Comparison of ENCODE assay signal across 26 cellular contexts in genomic region chr1:111875640-111876039, GRCh38.
"Had no signal": no experiment of that assay in that cellular context is flagged by ENCODE, and none has a peak within 500 bp of the region (broad histone marks: within the 10 kb centered on the region; RNA-seq: fewer than 3 reads in every experiment).

No MANE protein-coding gene starts in this region.

- H3K27ac Mint-ChIP-seq: effector memory CD8-positive, alpha-beta T cell; memory B cell; natural killer cell; progenitor cell of endocrine pancreas; stimulated activated memory B cell treated with anti-CD40 and anti-IgM and Interleukin-4, amounts not matched to agents 10 μg/mL and 1 μg/mL and 100 μg/mL, for 72 hours had no signal

- H3K27ac ChIP-seq: hepatocyte, neutrophil, pancreas, spleen, thoracic aorta, tibial nerve, upper lobe of left lung had no signal

- ATAC-seq: effector memory CD8-positive, alpha-beta T cell; left colon; natural killer cell; stimulated activated memory B cell treated with anti-CD40 and anti-IgM and Interleukin-4, amounts not matched to agents 10 μg/mL and 1 μg/mL and 100 μg/mL, for 72 hours; stimulated activated naive CD8-positive, alpha-beta T cell treated with anti-CD3 and anti-CD28 coated beads, Interleukin-15, Interleukin-2, amounts not matched to agents 100 U/mL and 50 U/mL, for 24 hours had no signal

- H3K27me3 ChIP-seq: pancreas, sigmoid colon, upper lobe of left lung had no signal

- H3K36me3 Mint-ChIP-seq: memory B cell; natural killer cell; stimulated activated memory B cell treated with anti-CD40 and anti-IgM and Interleukin-4, amounts not matched to agents 10 μg/mL and 1 μg/mL and 100 μg/mL, for 72 hours had no signal

- H3K9me3 ChIP-seq: neutrophil, pancreas, sigmoid colon, spleen, thoracic aorta, tibial nerve, upper lobe of left lung had no signal

- DNase-seq: cerebellar nuclear complex; cortex of kidney; effector memory CD8-positive, alpha-beta T cell; erythroblast; head of caudate nucleus; left colon; natural killer cell; pancreas; sigmoid colon; spleen; stimulated activated CD4-positive, alpha-beta T cell treated with anti-CD3 and anti-CD28 coated beads, Interleukin-4, amount 100 ng/mL, for 4 hours; stimulated activated naive CD8-positive, alpha-beta T cell treated with anti-CD3 and anti-CD28 coated beads, Interleukin-15, Interleukin-2, amounts not matched to agents 100 U/mL and 50 U/mL, for 24 hours; substantia nigra; upper lobe of left lung had no signal

- H3K4me3 Mint-ChIP-seq: effector memory CD8-positive, alpha-beta T cell; memory B cell; natural killer cell; neural crest cell; stimulated activated memory B cell treated with anti-CD40 and anti-IgM and Interleukin-4, amounts not matched to agents 10 μg/mL and 1 μg/mL and 100 μg/mL, for 72 hours had no signal

- H3K4me3 ChIP-seq: hepatocyte, lung, pancreas, sigmoid colon, spleen, thoracic aorta, tibial nerve, upper lobe of left lung had no signal

- H3K9me3 Mint-ChIP-seq: effector memory CD8-positive, alpha-beta T cell; memory B cell; natural killer cell; neural crest cell; stimulated activated memory B cell treated with anti-CD40 and anti-IgM and Interleukin-4, amounts not matched to agents 10 μg/mL and 1 μg/mL and 100 μg/mL, for 72 hours had no signal

- H3K4me1 Mint-ChIP-seq: natural killer cell had no signal

- H3K36me3 ChIP-seq: neutrophil, pancreas, sigmoid colon, spleen, thoracic aorta, tibial nerve, upper lobe of left lung had no signal

- FAIRE-seq: endometrium, frontal cortex, pancreas, urothelium cell line had no signal

- H3K4me1 ChIP-seq: pancreas, tibial nerve had no signal
